Comparison of ENCODE assay signal across 8 cellular contexts in genomic region chr3:150544040-150544439, GRCh38. TPM values are rescaled to one million over a fixed set of nuclear protein-coding genes. Genes with fewer than 3 reads are reported as not detected.
DNase-seq lines count a peak whose midpoint lies in the region; ATAC-seq and TF ChIP-seq lines count a peak whose summit lies in the region.

No MANE protein-coding gene starts in this region.

- H3K9ac ChIP-seq in adipocyte (ENCODE audit: low read length), result peak overlapping the region; percentile 99

- peak; percentile 38 for DNase-seq in AG08395 (ENCODE audit: low spot score)
- no peak for DNase-seq in HEK293T (ENCODE audit: extremely low spot score)
- DNase-seq in adipocyte (ENCODE audit: low read depth), result peak; percentile 65
- DNase-seq in kidney epithelial cell (ENCODE audit: low read depth), result peak; percentile 32
- DNase-seq in NCI-H1930 (lab: John Stamatoyannopoulos, UW), result no peak
- DNase-seq in GM19240 (ENCODE audit: insufficient read length, low spot score), result no peak
- no peak for DNase-seq in activated CD4-positive, CD25-positive, alpha-beta regulatory T cell treated with anti-CD3 and anti-CD28 coated beads, Interleukin-2, amount 50 U/mL, for 72 hours

- no peak for TF ChIP-seq CTCF in kidney epithelial cell (IDR thresholded peaks at IDR 0.05; ENCODE audit: insufficient read depth, low read length, poor library complexity, severe bottlenecking)

- ATAC-seq in GM21737 (IDR thresholded peaks at IDR 0.05; ENCODE audit: unreplicated experiment), result no peak

- peak overlapping the region; percentile 99 for H3K4me3 ChIP-seq in adipocyte (ENCODE audit: low read length)
- no peak overlapping the region for H3K4me3 ChIP-seq in kidney epithelial cell (ENCODE audit: low read depth, low read length)

- CTCF ChIA-PET in HEK293T (lab: Yijun Ruan, JAX), result interaction anchor here (0.8 kb wide), 1 partner anchor 59 kb away, joined by 3 read pairs; no protein-coding TSS in a partner anchor

- H3K36me3 ChIP-seq in adipocyte (ENCODE audit: control insufficient read depth, insufficient read depth, low read length, severe bottlenecking), result peaks cover 31% of the 10 kb centered on the region
- no peaks in the 10 kb centered on the region for H3K36me3 ChIP-seq in kidney epithelial cell (ENCODE audit: control insufficient read depth, insufficient read depth, low read length)

- H3K9me3 ChIP-seq in adipocyte (ENCODE audit: control insufficient read depth, low read length), result no peaks in the 10 kb centered on the region

- H3K4me1 ChIP-seq in adipocyte (ENCODE audit: control insufficient read depth, insufficient read depth, low read length), result peaks cover 42% of the 10 kb centered on the region

- H3K27me3 ChIP-seq in adipocyte (replicated peaks; ENCODE audit: control insufficient read depth, insufficient read depth, low read length) (no peaks in the 10 kb centered on the region), kidney epithelial cell (ENCODE audit: control insufficient read depth, insufficient read depth, low read length) (no peaks in the 10 kb centered on the region)

- POLR2A ChIA-PET in HEK293T (lab: Yijun Ruan, JAX), result no interaction called here

TF ChIP-seq in HEK293T, 16 proteins besides CTCF, POLR2A, EP300 and RAD21:
- TF ChIP-seq PKNOX1 (IDR thresholded peaks at IDR 0.05) (0 out of 2 replicates have a peak, but pooled peaks have one; percentile 12), SP1 (IDR thresholded peaks at IDR 0.05) (no peak)

RNA-seq across cellular contexts. Expression of gene SERP1, which starts 2.3 kb away (rescaled TPM):
- total RNA-seq in kidney epithelial cell, result 334 and 360 TPM in 2 replicates

RNA-seq across cellular contexts. Expression of gene EIF2A, which starts 2.5 kb away (rescaled TPM):
- 136 and 149 TPM in 2 replicates for total RNA-seq in kidney epithelial cell

RNA-seq across cellular contexts. Expression of gene SELENOT, which starts 59.1 kb away (rescaled TPM):
- total RNA-seq in kidney epithelial cell, result 109 and 135 TPM in 2 replicates

Comparison
In these comparisons a context has a peak if more than half of its experiments do, and no peak if none do; other contexts are left out.
1. DNase-seq: peak in AG08395 (single experiment), adipocyte (single experiment) and kidney epithelial cell (single experiment); none in HEK293T (single experiment), NCI-H1930 (0 of 2), GM19240 (single experiment) and activated CD4-positive, CD25-positive, alpha-beta regulatory T cell treated with anti-CD3 and anti-CD28 coated beads, Interleukin-2, amount 50 U/mL, for 72 hours (single experiment).